10 cellular contexts compared by ENCODE assay signal in genomic region chr5:179243333-179243732, GRCh38.
DNase-seq lines count a peak whose midpoint lies in the region; ATAC-seq lines count a peak whose summit lies in the region.
"Had no signal": no experiment of that assay in that cellular context is flagged by ENCODE, and none has a peak within 500 bp of the region (broad histone marks: within the 10 kb centered on the region; RNA-seq: fewer than 3 reads in every experiment).

No MANE protein-coding gene starts in this region.

- no peak overlapping the region for H3K27ac Mint-ChIP-seq in activated CD8-positive, alpha-beta T cell treated with anti-CD3 and anti-CD28 coated beads, Interleukin-2, amount 10 ng/mL, durations not matched to agents 7 days and 5 days
- H3K27ac Mint-ChIP-seq: activated T-cell treated with anti-CD3 and anti-CD28 coated beads, Interleukin-2, amount 50 U/mL, for 72 hours; CD4-positive, alpha-beta T cell had no signal

- peaks cover 7% of the 10 kb centered on the region for H3K27me3 Mint-ChIP-seq in activated CD8-positive, alpha-beta T cell treated with anti-CD3 and anti-CD28 coated beads, Interleukin-2, amount 10 ng/mL, durations not matched to agents 7 days and 5 days (ENCODE audit: low read depth)

- H3K9me3 Mint-ChIP-seq in activated CD8-positive, alpha-beta T cell treated with anti-CD3 and anti-CD28 coated beads, Interleukin-2, amount 10 ng/mL, durations not matched to agents 7 days and 5 days (ENCODE audit: insufficient read depth): peaks cover 6% of the 10 kb centered on the region

- peak; percentile 75 for DNase-seq in AG20443 (ENCODE audit: low spot score)
- DNase-seq in RPMI8226: peak; percentile 42
- peak; percentile 96 for DNase-seq in globus pallidus (ENCODE audit: low spot score)
- DNase-seq in pons (ENCODE audit: low spot score): peak; percentile 96
- no peak for DNase-seq in stimulated activated CD8-positive, alpha-beta memory T cell treated with anti-CD3 and anti-CD28 coated beads, Interleukin-4, amount 100 ng/mL, for 48 hours
- no peak for DNase-seq in activated CD8-positive, alpha-beta T cell treated with anti-CD3 and anti-CD28 coated beads, Interleukin-2, amount 10 ng/mL, durations not matched to agents 7 days and 5 days
- DNase-seq in T1000 (lab: John Stamatoyannopoulos, UW): no peak
- DNase-seq: activated T-cell treated with anti-CD3 and anti-CD28 coated beads, Interleukin-2, amount 50 U/mL, for 72 hours; CD4-positive, alpha-beta T cell had no signal

- CTCF ChIA-PET in activated CD8-positive, alpha-beta T cell treated with anti-CD3 and anti-CD28 coated beads, Interleukin-2, amount 10 ng/mL, durations not matched to agents 7 days and 5 days (lab: Charles Lee): no interaction called here

- H3K4me3 Mint-ChIP-seq in activated CD8-positive, alpha-beta T cell treated with anti-CD3 and anti-CD28 coated beads, Interleukin-2, amount 10 ng/mL, durations not matched to agents 7 days and 5 days: no peak overlapping the region
- H3K4me3 Mint-ChIP-seq: activated T-cell treated with anti-CD3 and anti-CD28 coated beads, Interleukin-2, amount 50 U/mL, for 72 hours; CD4-positive, alpha-beta T cell had no signal

- no peaks in the 10 kb centered on the region for H3K36me3 Mint-ChIP-seq in activated CD8-positive, alpha-beta T cell treated with anti-CD3 and anti-CD28 coated beads, Interleukin-2, amount 10 ng/mL, durations not matched to agents 7 days and 5 days (ENCODE audit: low read depth)

- ATAC-seq in HG03039 (IDR thresholded peaks at IDR 0.05; ENCODE audit: unreplicated experiment): no peak
- no peak for ATAC-seq in activated CD8-positive, alpha-beta T cell treated with anti-CD3 and anti-CD28 coated beads, Interleukin-2, amount 10 ng/mL, durations not matched to agents 7 days and 5 days
- ATAC-seq: activated T-cell treated with anti-CD3 and anti-CD28 coated beads, Interleukin-2, amount 50 U/mL, for 72 hours had no signal

- no peaks in the 10 kb centered on the region for H3K4me1 Mint-ChIP-seq in activated CD8-positive, alpha-beta T cell treated with anti-CD3 and anti-CD28 coated beads, Interleukin-2, amount 10 ng/mL, durations not matched to agents 7 days and 5 days (ENCODE audit: low read depth)

- POLR2A ChIA-PET in activated CD8-positive, alpha-beta T cell treated with anti-CD3 and anti-CD28 coated beads, Interleukin-2, amount 10 ng/mL, durations not matched to agents 7 days and 5 days (lab: Charles Lee): no interaction called here

Comparison
In these comparisons a context has a peak if more than half of its experiments do, and no peak if none do; other contexts are left out.
1. DNase-seq: peak in AG20443 (single experiment), RPMI8226 (single experiment), globus pallidus (single experiment) and pons (single experiment); none in stimulated activated CD8-positive, alpha-beta memory T cell treated with anti-CD3 and anti-CD28 coated beads, Interleukin-4, amount 100 ng/mL, for 48 hours (single experiment), activated CD8-positive, alpha-beta T cell treated with anti-CD3 and anti-CD28 coated beads, Interleukin-2, amount 10 ng/mL, durations not matched to agents 7 days and 5 days (single experiment) and T1000 (single experiment).